25 cellular contexts compared by ENCODE assay signal in the genomic region with DNA sequence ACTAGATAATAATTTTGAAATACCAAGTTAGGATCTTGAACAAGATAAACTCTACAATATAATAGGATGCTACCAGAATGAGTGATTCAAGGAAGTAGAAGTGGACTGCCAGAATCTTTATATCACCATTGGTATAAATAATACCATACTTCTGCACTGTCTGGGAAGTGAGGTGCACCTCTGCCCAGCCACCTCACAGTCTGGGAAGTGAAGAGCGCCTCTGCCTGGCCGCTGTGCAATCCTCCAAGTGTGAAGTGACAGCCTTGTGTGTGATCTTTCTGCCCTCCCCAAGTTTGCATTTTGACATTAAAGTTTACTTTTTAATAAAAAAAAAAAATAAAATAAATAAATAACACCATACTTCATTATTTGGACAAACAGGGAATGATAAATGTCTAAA. TPM values are rescaled to one million over a fixed set of nuclear protein-coding genes. Genes with fewer than 3 reads are reported as not detected.
DNase-seq lines count a peak whose midpoint lies in the region; ATAC-seq and TF ChIP-seq lines count a peak whose summit lies in the region.
"Had no signal": no experiment of that assay in that cellular context is flagged by ENCODE, and none has a peak within 500 bp of the region (broad histone marks: within the 10 kb centered on the region; RNA-seq: fewer than 3 reads in every experiment).

No MANE protein-coding gene starts in this region.

- intact Hi-C loops in activated CD4-positive, alpha-beta memory T cell treated with anti-CD3 and anti-CD28 coated beads for 36 hours (cut with micrococcal nuclease): no loop called here
- intact Hi-C loops in left ventricle myocardium superior (cut with micrococcal nuclease): no loop called here

- peak; percentile 25 for DNase-seq in activated CD4-positive, alpha-beta memory T cell treated with anti-CD3 and anti-CD28 coated beads for 36 hours
- no peak for DNase-seq in activated CD4-positive, alpha-beta memory T cell treated with anti-CD3 and anti-CD28 coated beads, Interleukin-2, amount 10 ng/mL, durations not matched to agents 7 days and 5 days
- DNase-seq in NB4 (ENCODE audit: low read depth) (no peak), erythroblast (lab: John Stamatoyannopoulos, UW) (peak; percentile 46 to 51), left ventricle myocardium superior (no peak)
- DNase-seq in activated CD8-positive, alpha-beta T cell treated with anti-CD3 and anti-CD28 coated beads, Interleukin-2, amount 10 ng/mL, durations not matched to agents 7 days and 5 days: no peak
- DNase-seq: activated CD4-positive, alpha-beta T cell treated with anti-CD3 and anti-CD28 coated beads for 1 hour; activated CD8-positive, alpha-beta memory T cell treated with anti-CD3 and anti-CD28 coated beads for 24 hours; activated naive CD8-positive, alpha-beta T cell treated with anti-CD3 and anti-CD28 coated beads for 36 hours; activated T-cell treated with anti-CD3 and anti-CD28 coated beads for 4 hours; anterior cingulate cortex; CD4-positive, alpha-beta T cell; immature natural killer cell; KBM-7; left cardiac atrium; naive thymus-derived CD8-positive, alpha-beta T cell; NCI-H1105; NCI-H187; NCI-H526; nucleus accumbens; psoas muscle; SHP77; stimulated activated CD4-positive, alpha-beta T cell treated with anti-CD3 and anti-CD28 coated beads, Interleukin-4, amount 100 ng/mL, for 24 hours had no signal

- ATAC-seq in left ventricle myocardium superior: no peak
- no peak for ATAC-seq in activated CD8-positive, alpha-beta T cell treated with anti-CD3 and anti-CD28 coated beads, Interleukin-2, amount 10 ng/mL, durations not matched to agents 7 days and 5 days
- ATAC-seq: left cardiac atrium; naive thymus-derived CD8-positive, alpha-beta T cell; Panc1 had no signal

- H3K4me3 Mint-ChIP-seq in activated CD4-positive, alpha-beta memory T cell treated with anti-CD3 and anti-CD28 coated beads for 36 hours: no peak overlapping the region
- no peak overlapping the region for H3K4me3 Mint-ChIP-seq in activated CD4-positive, alpha-beta memory T cell treated with anti-CD3 and anti-CD28 coated beads, Interleukin-2, amount 10 ng/mL, durations not matched to agents 7 days and 5 days
- no peak overlapping the region for H3K4me3 Mint-ChIP-seq in activated CD8-positive, alpha-beta T cell treated with anti-CD3 and anti-CD28 coated beads, Interleukin-2, amount 10 ng/mL, durations not matched to agents 7 days and 5 days
- H3K4me3 Mint-ChIP-seq: activated naive CD8-positive, alpha-beta T cell treated with anti-CD3 and anti-CD28 coated beads for 36 hours; CD4-positive, alpha-beta T cell; immature natural killer cell; naive thymus-derived CD8-positive, alpha-beta T cell had no signal

- no peaks in the 10 kb centered on the region for H3K27me3 Mint-ChIP-seq in activated CD4-positive, alpha-beta memory T cell treated with anti-CD3 and anti-CD28 coated beads for 36 hours
- no peaks in the 10 kb centered on the region for H3K27me3 Mint-ChIP-seq in activated CD4-positive, alpha-beta memory T cell treated with anti-CD3 and anti-CD28 coated beads, Interleukin-2, amount 10 ng/mL, durations not matched to agents 7 days and 5 days
- H3K27me3 Mint-ChIP-seq in activated CD8-positive, alpha-beta T cell treated with anti-CD3 and anti-CD28 coated beads, Interleukin-2, amount 10 ng/mL, durations not matched to agents 7 days and 5 days (ENCODE audit: low read depth): no peaks in the 10 kb centered on the region
- H3K27me3 Mint-ChIP-seq: activated naive CD8-positive, alpha-beta T cell treated with anti-CD3 and anti-CD28 coated beads for 36 hours; CD4-positive, alpha-beta T cell; naive thymus-derived CD8-positive, alpha-beta T cell had no signal

- peaks cover 21% of the 10 kb centered on the region for H3K4me1 Mint-ChIP-seq in activated CD4-positive, alpha-beta memory T cell treated with anti-CD3 and anti-CD28 coated beads for 36 hours (ENCODE audit: low read depth)
- H3K4me1 Mint-ChIP-seq in activated CD4-positive, alpha-beta memory T cell treated with anti-CD3 and anti-CD28 coated beads, Interleukin-2, amount 10 ng/mL, durations not matched to agents 7 days and 5 days: peaks cover 27% of the 10 kb centered on the region
- H3K4me1 Mint-ChIP-seq in activated CD8-positive, alpha-beta T cell treated with anti-CD3 and anti-CD28 coated beads, Interleukin-2, amount 10 ng/mL, durations not matched to agents 7 days and 5 days (ENCODE audit: low read depth): peaks cover 19% of the 10 kb centered on the region

- CTCF ChIA-PET in activated CD4-positive, alpha-beta memory T cell treated with anti-CD3 and anti-CD28 coated beads for 36 hours (lab: Charles Lee): interaction anchor here (1.1 to 1.5 kb wide), 3 partner anchors 13 to 25 kb away, joined by 3 read pairs; a partner anchor contains a TSS
- CTCF ChIA-PET in activated CD4-positive, alpha-beta memory T cell treated with anti-CD3 and anti-CD28 coated beads, Interleukin-2, amount 10 ng/mL, durations not matched to agents 7 days and 5 days (lab: Charles Lee): interaction anchor here (0.7 to 2.8 kb wide), 3 partner anchors 12 to 186 kb away, joined by 3 to 6 read pairs (median 4); no protein-coding TSS in a partner anchor
- CTCF ChIA-PET in activated CD8-positive, alpha-beta T cell treated with anti-CD3 and anti-CD28 coated beads, Interleukin-2, amount 10 ng/mL, durations not matched to agents 7 days and 5 days (lab: Charles Lee): interaction anchor here (0.6 to 1.9 kb wide), 2 partner anchors 12 to 39 kb away, joined by 4 to 6 read pairs; no protein-coding TSS in a partner anchor

- TF ChIP-seq CTCF in NB4 (IDR thresholded peaks at IDR 0.05; ENCODE audit: low read depth, low read length): peak; percentile 2

- H3K9me3 Mint-ChIP-seq in activated CD4-positive, alpha-beta memory T cell treated with anti-CD3 and anti-CD28 coated beads for 36 hours: no peaks in the 10 kb centered on the region
- H3K9me3 Mint-ChIP-seq in activated CD4-positive, alpha-beta memory T cell treated with anti-CD3 and anti-CD28 coated beads, Interleukin-2, amount 10 ng/mL, durations not matched to agents 7 days and 5 days: no peaks in the 10 kb centered on the region
- no peaks in the 10 kb centered on the region for H3K9me3 Mint-ChIP-seq in activated CD8-positive, alpha-beta T cell treated with anti-CD3 and anti-CD28 coated beads, Interleukin-2, amount 10 ng/mL, durations not matched to agents 7 days and 5 days (ENCODE audit: insufficient read depth)
- H3K9me3 Mint-ChIP-seq: activated naive CD8-positive, alpha-beta T cell treated with anti-CD3 and anti-CD28 coated beads for 36 hours; CD4-positive, alpha-beta T cell; immature natural killer cell; naive thymus-derived CD8-positive, alpha-beta T cell had no signal

- TF ChIP-seq POLR2A in NB4 (IDR thresholded peaks at IDR 0.05; ENCODE audit: extremely low read depth, insufficient read length) (no peak), erythroblast (IDR thresholded peaks at IDR 0.05; ENCODE audit: low read length) (no peak)

- H3K36me3 Mint-ChIP-seq in activated CD4-positive, alpha-beta memory T cell treated with anti-CD3 and anti-CD28 coated beads for 36 hours: peaks cover 8% of the 10 kb centered on the region
- peaks cover 31% of the 10 kb centered on the region for H3K36me3 Mint-ChIP-seq in activated CD4-positive, alpha-beta memory T cell treated with anti-CD3 and anti-CD28 coated beads, Interleukin-2, amount 10 ng/mL, durations not matched to agents 7 days and 5 days (ENCODE audit: low read depth)
- peaks cover 25% of the 10 kb centered on the region for H3K36me3 Mint-ChIP-seq in activated CD8-positive, alpha-beta T cell treated with anti-CD3 and anti-CD28 coated beads, Interleukin-2, amount 10 ng/mL, durations not matched to agents 7 days and 5 days (ENCODE audit: low read depth)

- H3K27ac Mint-ChIP-seq in activated CD4-positive, alpha-beta memory T cell treated with anti-CD3 and anti-CD28 coated beads for 36 hours: no peak overlapping the region
- no peak overlapping the region for H3K27ac Mint-ChIP-seq in activated CD4-positive, alpha-beta memory T cell treated with anti-CD3 and anti-CD28 coated beads, Interleukin-2, amount 10 ng/mL, durations not matched to agents 7 days and 5 days
- no peak overlapping the region for H3K27ac Mint-ChIP-seq in activated CD8-positive, alpha-beta T cell treated with anti-CD3 and anti-CD28 coated beads, Interleukin-2, amount 10 ng/mL, durations not matched to agents 7 days and 5 days
- H3K27ac Mint-ChIP-seq: activated naive CD8-positive, alpha-beta T cell treated with anti-CD3 and anti-CD28 coated beads for 36 hours; CD4-positive, alpha-beta T cell; immature natural killer cell had no signal

- POLR2A ChIA-PET in activated CD4-positive, alpha-beta memory T cell treated with anti-CD3 and anti-CD28 coated beads for 36 hours (lab: Charles Lee): no interaction called here
- POLR2A ChIA-PET in activated CD4-positive, alpha-beta memory T cell treated with anti-CD3 and anti-CD28 coated beads, Interleukin-2, amount 10 ng/mL, durations not matched to agents 7 days and 5 days (lab: Charles Lee): interaction anchor here (2.2 kb wide), 1 partner anchor 19 kb away, joined by 6 read pairs; a partner anchor contains a TSS
- POLR2A ChIA-PET in activated CD8-positive, alpha-beta T cell treated with anti-CD3 and anti-CD28 coated beads, Interleukin-2, amount 10 ng/mL, durations not matched to agents 7 days and 5 days (lab: Charles Lee): no interaction called here

- H3K4me3 ChIP-seq in NB4 (ENCODE audit: low read depth, low read length): no peak overlapping the region
- H3K4me3 ChIP-seq: psoas muscle, tibial nerve had no signal

RNA-seq across cellular contexts. Expression of a gene that starts 18.8 kb away (rescaled TPM):
- 10 to 100 TPM; 19.1 to 20.1 TPM for total RNA-seq in activated CD4-positive, alpha-beta memory T cell treated with anti-CD3 and anti-CD28 coated beads for 36 hours
- total RNA-seq in activated CD4-positive, alpha-beta memory T cell treated with anti-CD3 and anti-CD28 coated beads, Interleukin-2, amount 10 ng/mL, durations not matched to agents 7 days and 5 days: 10 to 100 TPM; 30.8 to 31.0 TPM
- 12.2 TPM for total RNA-seq in left ventricle myocardium superior
- 10 to 100 TPM; 33.2 to 33.9 TPM for total RNA-seq in activated CD8-positive, alpha-beta T cell treated with anti-CD3 and anti-CD28 coated beads, Interleukin-2, amount 10 ng/mL, durations not matched to agents 7 days and 5 days

RNA-seq across cellular contexts. Expression of a gene that starts 47.2 kb away (rescaled TPM):
- 10 to 100 TPM; 64.3 to 69.8 TPM for total RNA-seq in activated CD4-positive, alpha-beta memory T cell treated with anti-CD3 and anti-CD28 coated beads for 36 hours
- total RNA-seq in activated CD4-positive, alpha-beta memory T cell treated with anti-CD3 and anti-CD28 coated beads, Interleukin-2, amount 10 ng/mL, durations not matched to agents 7 days and 5 days: 10 to 100 TPM; 49.3 to 55.0 TPM
- 30.1 TPM for total RNA-seq in left ventricle myocardium superior
- total RNA-seq in activated CD8-positive, alpha-beta T cell treated with anti-CD3 and anti-CD28 coated beads, Interleukin-2, amount 10 ng/mL, durations not matched to agents 7 days and 5 days: 10 to 100 TPM; 67.7 to 69.4 TPM

RNA-seq across cellular contexts. Expression of a gene that starts 50.4 kb away (rescaled TPM):
- 10 to 100 TPM; 92.6 to 98.0 TPM for total RNA-seq in activated CD4-positive, alpha-beta memory T cell treated with anti-CD3 and anti-CD28 coated beads for 36 hours
- 100 to 1,000 TPM in 1 of 2 experiments, 10 to 100 TPM in 1; 98.0 to 102 TPM for total RNA-seq in activated CD4-positive, alpha-beta memory T cell treated with anti-CD3 and anti-CD28 coated beads, Interleukin-2, amount 10 ng/mL, durations not matched to agents 7 days and 5 days
- total RNA-seq in left ventricle myocardium superior: 171 TPM
- total RNA-seq in activated CD8-positive, alpha-beta T cell treated with anti-CD3 and anti-CD28 coated beads, Interleukin-2, amount 10 ng/mL, durations not matched to agents 7 days and 5 days: 100 to 1,000 TPM; 102 to 104 TPM

RNA-seq across cellular contexts. Expression of a gene that starts 50.6 kb away (rescaled TPM):
- 10 to 100 TPM; 22.3 to 22.8 TPM for total RNA-seq in activated CD4-positive, alpha-beta memory T cell treated with anti-CD3 and anti-CD28 coated beads for 36 hours
- total RNA-seq in activated CD4-positive, alpha-beta memory T cell treated with anti-CD3 and anti-CD28 coated beads, Interleukin-2, amount 10 ng/mL, durations not matched to agents 7 days and 5 days: 10 to 100 TPM; 22.6 to 23.0 TPM
- total RNA-seq in left ventricle myocardium superior: 9.5 TPM
- 10 to 100 TPM; 27.2 to 28.6 TPM for total RNA-seq in activated CD8-positive, alpha-beta T cell treated with anti-CD3 and anti-CD28 coated beads, Interleukin-2, amount 10 ng/mL, durations not matched to agents 7 days and 5 days

Comparison
In these comparisons a context has a peak if more than half of its experiments do, and no peak if none do; other contexts are left out.
1. DNase-seq: peak in activated CD4-positive, alpha-beta memory T cell treated with anti-CD3 and anti-CD28 coated beads for 36 hours (single experiment) and erythroblast (2 of 2); none in activated CD4-positive, alpha-beta memory T cell treated with anti-CD3 and anti-CD28 coated beads, Interleukin-2, amount 10 ng/mL, durations not matched to agents 7 days and 5 days (single experiment), NB4 (single experiment), left ventricle myocardium superior (single experiment) and activated CD8-positive, alpha-beta T cell treated with anti-CD3 and anti-CD28 coated beads, Interleukin-2, amount 10 ng/mL, durations not matched to agents 7 days and 5 days (single experiment).